In the genomic region with DNA sequence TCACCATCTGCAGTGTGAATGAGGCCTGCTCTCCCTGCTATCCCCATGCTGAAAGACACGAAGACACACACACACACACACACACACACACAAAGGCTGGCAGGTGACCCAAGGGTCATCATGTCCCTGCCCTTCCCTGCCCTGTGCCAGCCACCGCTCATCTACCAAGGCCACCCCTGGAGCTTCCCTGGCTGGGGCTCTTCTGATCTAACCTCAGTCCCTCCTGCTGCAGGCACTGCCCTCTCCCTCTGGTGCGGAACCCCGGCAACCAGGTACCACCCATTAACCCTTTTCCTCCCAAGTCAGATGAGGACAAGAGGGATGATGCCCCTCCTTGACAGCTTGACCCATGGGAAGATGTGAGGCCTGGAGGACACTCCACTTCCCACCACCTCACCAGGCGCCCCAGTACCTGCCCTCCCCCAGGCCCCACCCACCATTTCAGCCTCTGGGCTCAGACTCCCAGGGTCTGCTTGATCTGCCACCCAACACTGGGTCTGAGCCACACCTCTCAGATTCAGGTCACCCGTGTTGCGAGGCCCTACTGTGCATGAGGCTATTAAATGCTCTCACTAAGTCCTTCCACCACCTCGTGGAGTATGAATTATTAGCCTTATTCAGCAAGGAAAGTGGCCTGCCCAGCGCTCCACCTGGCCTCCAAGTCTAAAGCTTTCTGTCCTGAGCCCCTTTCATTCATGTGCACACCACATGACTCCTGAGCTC, we compare ENCODE assay signal across 13 cellular contexts. TPM values are rescaled to one million over a fixed set of nuclear protein-coding genes. Genes with fewer than 3 reads are reported as not detected.
DNase-seq lines count a peak whose midpoint lies in the region; ATAC-seq, FAIRE-seq and TF ChIP-seq lines count a peak whose summit lies in the region.
"Had no signal": no experiment of that assay in that cellular context is flagged by ENCODE, and none has a peak within 500 bp of the region (broad histone marks: within the 10 kb centered on the region; RNA-seq: fewer than 3 reads in every experiment).

No MANE protein-coding gene starts in this region.

- H3K9me3 Mint-ChIP-seq in CD8-positive, alpha-beta memory T cell = no peaks in the 10 kb centered on the region
- H3K9me3 Mint-ChIP-seq in progenitor cell of endocrine pancreas (ENCODE audit: low read depth) = no peaks in the 10 kb centered on the region

- intact Hi-C loops in kidney (cut with DNase I) = no loop called here
- intact Hi-C loops in thyroid gland (cut with DNase I) = no loop called here

- 77 to 82% methylated on average over 5 to 9 of the region's 9 CpGs for WGBS in thyroid gland, 2 donors

- H3K27ac ChIP-seq in CD8-positive, alpha-beta memory T cell (ENCODE audit: low read depth, low read length) = no peak overlapping the region
- H3K27ac ChIP-seq in kidney (ENCODE audit: low read depth in 2 of 2, low read length in 2 of 2) (no peak overlapping the region), thyroid gland (no peak overlapping the region)
- H3K27ac ChIP-seq: BLaER1 treated with 17β-estradiol and CSF1 and Interleukin-3, amounts not matched to agents 10 nM and 100 nM; VCaP had no signal

- H3K27me3 Mint-ChIP-seq in CD8-positive, alpha-beta memory T cell = peaks cover 29 to 48% of the 10 kb centered on the region in 2 donors
- H3K27me3 Mint-ChIP-seq in T-helper 17 cell (peaks cover 57% of the 10 kb centered on the region), progenitor cell of endocrine pancreas (peaks cover 20% of the 10 kb centered on the region)

- no peak for ATAC-seq in T-helper 17 cell
- ATAC-seq: activated CD8-positive, alpha-beta T cell treated with anti-CD3 and anti-CD28 coated beads, Interleukin-2, amount 10 ng/mL, durations not matched to agents 7 days and 5 days had no signal

- H3K4me3 ChIP-seq in CD8-positive, alpha-beta memory T cell (ENCODE audit: low read length) = no peak overlapping the region
- no peak overlapping the region for H3K4me3 ChIP-seq in kidney (ENCODE audit: low read length in 2 of 2)
- H3K4me3 ChIP-seq in thyroid gland (replicated peaks in 1 of 3) = no peak overlapping the region

- no peak for TF ChIP-seq CTCF in kidney (IDR thresholded peaks at IDR 0.05; ENCODE audit: borderline replicate concordance, extremely low read depth, insufficient read depth)
- TF ChIP-seq CTCF in progenitor cell of endocrine pancreas (IDR thresholded peaks at IDR 0.05; ENCODE audit: unreplicated experiment) = no peak
- TF ChIP-seq CTCF in thyroid gland (IDR thresholded peaks at IDR 0.05) = no peak

- H3K4me1 ChIP-seq in CD8-positive, alpha-beta memory T cell (ENCODE audit: insufficient read depth, low read length) = peaks cover 15% of the 10 kb centered on the region
- H3K4me1 ChIP-seq in kidney (ENCODE audit: control insufficient read depth in 1 of 2, insufficient read depth in 1 of 2, low read depth in 1 of 2, low read length in 2 of 2) = peaks cover 0 to 19% of the 10 kb centered on the region in 2 donors
- H3K4me1 ChIP-seq in thyroid gland = peaks cover 26 to 44% of the 10 kb centered on the region in 2 donors

- peaks cover 15% of the 10 kb centered on the region for H3K27me3 ChIP-seq in CD8-positive, alpha-beta memory T cell (ENCODE audit: insufficient read depth, low read length, poor library complexity, severe bottlenecking)
- no peaks in the 10 kb centered on the region for H3K27me3 ChIP-seq in thyroid gland

- peak overlapping the region in 4 of 7 donors; percentile 1 to 59 (median 55) for H3K4me3 Mint-ChIP-seq in CD8-positive, alpha-beta memory T cell
- H3K4me3 Mint-ChIP-seq in T-helper 17 cell = peak overlapping the region; percentile 21
- H3K4me3 Mint-ChIP-seq in progenitor cell of endocrine pancreas (ENCODE audit: low read depth) = peak overlapping the region; percentile 35
- H3K4me3 Mint-ChIP-seq: activated CD8-positive, alpha-beta T cell treated with anti-CD3 and anti-CD28 coated beads, Interleukin-2, amount 10 ng/mL, durations not matched to agents 7 days and 5 days had no signal

- H3K4me1 Mint-ChIP-seq in CD8-positive, alpha-beta memory T cell = peaks cover 14 to 19% (median 19%) of the 10 kb centered on the region in 3 donors
- H3K4me1 Mint-ChIP-seq in T-helper 17 cell (peaks cover 16% of the 10 kb centered on the region), progenitor cell of endocrine pancreas (ENCODE audit: low read depth) (peaks cover 13% of the 10 kb centered on the region)

- CTCF ChIA-PET in CD8-positive, alpha-beta memory T cell (lab: Charles Lee) = interaction anchor here (1.9 kb wide), 1 partner anchor 104 kb away, joined by 9 read pairs; no protein-coding TSS in a partner anchor

- H3K36me3 ChIP-seq in CD8-positive, alpha-beta memory T cell (ENCODE audit: insufficient read depth, low read length) = no peaks in the 10 kb centered on the region
- no peaks in the 10 kb centered on the region for H3K36me3 ChIP-seq in kidney (ENCODE audit: control insufficient read depth in 1 of 2, insufficient read depth in 2 of 2, low read length in 2 of 2)
- no peaks in the 10 kb centered on the region for H3K36me3 ChIP-seq in thyroid gland

- no peaks in the 10 kb centered on the region for H3K36me3 Mint-ChIP-seq in CD8-positive, alpha-beta memory T cell
- H3K36me3 Mint-ChIP-seq in T-helper 17 cell (ENCODE audit: low read depth) (peaks cover 2% of the 10 kb centered on the region), progenitor cell of endocrine pancreas (ENCODE audit: insufficient read depth) (no peaks in the 10 kb centered on the region)

- no peak for FAIRE-seq in kidney (lab: Jason Lieb, UNC)
- FAIRE-seq: colon had no signal

- peak in 1 of 5 donors; percentile 42 for DNase-seq in CD8-positive, alpha-beta memory T cell
- DNase-seq in T-helper 17 cell = no peak
- peak; percentile 50 for DNase-seq in kidney
- no peak for DNase-seq in progenitor cell of endocrine pancreas (ENCODE audit: low spot score, unreplicated experiment)
- no peak for DNase-seq in AG20443 (ENCODE audit: low spot score)
- DNase-seq in thyroid gland = no peak
- DNase-seq in NCI-H1436 (lab: John Stamatoyannopoulos, UW) = no peak
- DNase-seq: activated CD8-positive, alpha-beta T cell treated with anti-CD3 and anti-CD28 coated beads, Interleukin-2, amount 10 ng/mL, durations not matched to agents 7 days and 5 days; islet precursor cell; NCI-H187 had no signal

- H3K9ac ChIP-seq in kidney (ENCODE audit: low read length in 2 of 2) = no peak overlapping the region

- POLR2A ChIA-PET in CD8-positive, alpha-beta memory T cell (lab: Charles Lee) = no interaction called here

- no peak for TF ChIP-seq POLR2A in thyroid gland (IDR thresholded peaks at IDR 0.05)

- peak overlapping the region in 1 of 8 donors; percentile 42 for H3K27ac Mint-ChIP-seq in CD8-positive, alpha-beta memory T cell
- H3K27ac Mint-ChIP-seq in T-helper 17 cell (no peak overlapping the region), progenitor cell of endocrine pancreas (no peak overlapping the region)
- H3K27ac Mint-ChIP-seq: activated CD8-positive, alpha-beta T cell treated with anti-CD3 and anti-CD28 coated beads, Interleukin-2, amount 10 ng/mL, durations not matched to agents 7 days and 5 days had no signal

- H3K9me3 ChIP-seq in CD8-positive, alpha-beta memory T cell (ENCODE audit: low read length) = no peaks in the 10 kb centered on the region
- H3K9me3 ChIP-seq in T-helper 17 cell (ENCODE audit: control insufficient read depth, low read length, poor library complexity, severe bottlenecking) (no peaks in the 10 kb centered on the region), kidney (ENCODE audit: control insufficient read depth in 1 of 2, low read length in 2 of 2) (no peaks in the 10 kb centered on the region), thyroid gland (no peaks in the 10 kb centered on the region)
- H3K9me3 ChIP-seq: BLaER1 treated with 17β-estradiol and CSF1 and Interleukin-3, amounts not matched to agents 10 nM and 100 nM had no signal

RNA-seq across cellular contexts. Expression of a gene that starts 2.5 kb away (rescaled TPM):
- total RNA-seq in CD8-positive, alpha-beta memory T cell = under 1 TPM; 0.44 TPM
- polyA plus RNA-seq in CD8-positive, alpha-beta memory T cell = not detected
- total RNA-seq in T-helper 17 cell (under 1 TPM; 0.32 to 0.34 TPM), kidney (58.7 TPM), progenitor cell of endocrine pancreas (33.7 and 38.3 TPM in 2 replicates), thyroid gland (10 to 100 TPM; 13.2 to 19.5 (median 15.9) TPM)
- polyA plus RNA-seq in kidney (ENCODE audit: insufficient read depth, low read depth, low replicate concordance) = 11.0 TPM
- total RNA-seq: activated CD8-positive, alpha-beta T cell treated with anti-CD3 and anti-CD28 coated beads, Interleukin-2, amount 10 ng/mL, durations not matched to agents 7 days and 5 days had no signal

Comparison
In these comparisons a context has a peak if more than half of its experiments do, and no peak if none do; other contexts are left out.
1. RNA of a gene that starts 2.5 kb away (total RNA-seq): 58.7 TPM in kidney (single experiment), 33.7 to 38.3 TPM in progenitor cell of endocrine pancreas and 13.2 to 19.5 TPM in thyroid gland; 0.44 TPM in CD8-positive, alpha-beta memory T cell and 0.32 to 0.34 TPM in T-helper 17 cell; every median in the first group is over 4 times any median in the second.
2. Peak in every context shown above with its lines, with median percentiles within 50 percentile points of each other: H3K4me3 Mint-ChIP-seq.